Comparison of ENCODE assay signal across 9 cellular contexts in genomic region chr5:103232393-103232999, GRCh38. TPM values are rescaled to one million over a fixed set of nuclear protein-coding genes. Genes with fewer than 3 reads are reported as not detected.
DNase-seq lines count a peak whose midpoint lies in the region; ATAC-seq and TF ChIP-seq lines count a peak whose summit lies in the region.
"Had no signal": no experiment of that assay in that cellular context is flagged by ENCODE, and none has a peak within 500 bp of the region (broad histone marks: within the 10 kb centered on the region; RNA-seq: fewer than 3 reads in every experiment).

No MANE protein-coding gene starts in this region.

- H3K36me3 Mint-ChIP-seq in brain: peaks cover 5% of the 10 kb centered on the region

- WGBS in liver: 72% methylated on average over 7 of the region's 7 CpGs

- no peak overlapping the region for H3K4me3 ChIP-seq in liver (ENCODE audit: low read depth in 1 of 3, low read length in 3 of 3)
- H3K4me3 ChIP-seq: skin epidermis had no signal

- H3K27ac Mint-ChIP-seq in brain: no peak overlapping the region

- in situ Hi-C loops in GM13976 (cut with MboI; ENCODE audit: low sequenced_read_pairs, unreplicated experiment): loop anchor here (5.0 kb wide), 1 partner anchor 240 kb away; no protein-coding TSS in a partner anchor

- TF ChIP-seq CTCF in C4-2B (conservative IDR thresholded peaks at IDR 0.05): peak; percentile 99
- peak; percentile 48 for TF ChIP-seq CTCF in GM13976 (IDR thresholded peaks at IDR 0.05; ENCODE audit: borderline replicate concordance, control extremely low read depth, extremely low read depth, insufficient read depth, missing control alignments)
- peak; percentile 65 to 68 for TF ChIP-seq CTCF in brain (conservative IDR thresholded peaks at IDR 0.05)
- peak; percentile 84 for TF ChIP-seq CTCF in liver (IDR thresholded peaks at IDR 0.05; ENCODE audit: low read depth, low read length, missing input control)

- H3K4me1 Mint-ChIP-seq in brain: peaks cover 10% of the 10 kb centered on the region

- no peaks in the 10 kb centered on the region for H3K4me1 ChIP-seq in liver (ENCODE audit: control insufficient read depth in 4 of 4, insufficient read depth in 4 of 4, low read length in 3 of 4)

- peaks cover 2 to 14% (median 6%) of the 10 kb centered on the region in 5 experiments for H3K9me3 Mint-ChIP-seq in brain

- no peak overlapping the region for H3K9ac ChIP-seq in liver (ENCODE audit: low read depth in 1 of 2, low read length in 2 of 2)

- no peak overlapping the region for H3K4me3 Mint-ChIP-seq in brain

- no peaks in the 10 kb centered on the region for H3K27me3 Mint-ChIP-seq in brain

- peak; percentile 80 to 87 for TF ChIP-seq RAD21 in liver (IDR thresholded peaks at IDR 0.05)

- H3K36me3 ChIP-seq in liver (ENCODE audit: control insufficient read depth in 4 of 4, insufficient read depth in 3 of 4, low read depth in 1 of 4, low read length in 3 of 4): no peaks in the 10 kb centered on the region

- DNase-seq in GM13976 (ENCODE audit: low spot score) (no peak), NCI-H1694 (lab: John Stamatoyannopoulos, UW) (peak; percentile 30), NCI-H226 (no peak)

- peaks cover 0 to 4% (median 0%) of the 10 kb centered on the region in 4 donors for H3K9me3 ChIP-seq in liver (ENCODE audit: control insufficient read depth in 4 of 4, low read length in 3 of 4)

- ATAC-seq in HG02840 (IDR thresholded peaks at IDR 0.05; ENCODE audit: low FRiP score, unreplicated experiment): peak; percentile 68
- no peak for ATAC-seq in GM21528 (IDR thresholded peaks at IDR 0.05; ENCODE audit: low FRiP score, unreplicated experiment)

- H3K27ac ChIP-seq in C4-2B: no peak overlapping the region
- H3K27ac ChIP-seq in liver (ENCODE audit: low read depth in 1 of 2, low read length in 2 of 2): no peak overlapping the region
- H3K27ac ChIP-seq: skin epidermis had no signal

- no peaks in the 10 kb centered on the region for H3K27me3 ChIP-seq in liver (ENCODE audit: control insufficient read depth in 4 of 4, insufficient read depth in 4 of 4, low read length in 3 of 4)

TF ChIP-seq in liver, 16 proteins besides CTCF, POLR2A, EP300 and RAD21:
- TF ChIP-seq TAF1 (conservative IDR thresholded peaks at IDR 0.05): no peak
- no peak for TF ChIP-seq ATF3 (IDR thresholded peaks at IDR 0.05)
- TF ChIP-seq GABPA (IDR thresholded peaks at IDR 0.05 in 1 of 2, conservative IDR thresholded peaks at IDR 0.05 in 1 of 2): no peak

RNA-seq across cellular contexts. Expression of gene MACIR, which starts 26.1 kb away (rescaled TPM):
- polyA plus RNA-seq in brain (ENCODE audit: insufficient read depth, low read depth, low replicate concordance) (8.6 TPM), liver (under 1 TPM; 0.69 to 0.83 TPM)
- total RNA-seq in liver: 10 to 100 TPM in 1 of 2 donors, under 1 TPM in 1; 0.84 to 18.6 TPM

Comparison
In these comparisons a context has a peak if more than half of its experiments do, and no peak if none do; other contexts are left out.
1. CTCF ChIP-seq: peak in every context shown above with its lines; median percentile 99 in C4-2B; 84 in liver; 66 in brain; 48 in GM13976.